ENCODE assay signal across 1 cellular context in genomic region chr3:17195192-17195611, GRCh38.
TF ChIP-seq lines count a peak whose summit lies in the region.

No MANE protein-coding gene starts in this region.

TF ChIP-seq in K562, 482 proteins besides CTCF, POLR2A, EP300 and RAD21 (continued from another document):
- TF ChIP-seq ZNF407 (IDR thresholded peaks at IDR 0.05; ENCODE audit: low read depth) = no peak
